In genomic region chr11:1049431-1049891, GRCh38 we compare ENCODE assay signal across 1 cellular context.
TF ChIP-seq lines count a peak whose summit lies in the region.

No MANE protein-coding gene starts in this region.

TF ChIP-seq in HepG2, 621 proteins besides CTCF, POLR2A, EP300 and RAD21:
- TF ChIP-seq CERS6 (CRISPR knock-in tag; IDR thresholded peaks at IDR 0.05): no peak
- 0 out of 2 replicates have a peak, but pooled peaks have one; percentile 19 for TF ChIP-seq CREB1 (IDR thresholded peaks at IDR 0.05)
- no peak for TF ChIP-seq CREB1 (CRISPR knock-in tag; IDR thresholded peaks at IDR 0.05)
- TF ChIP-seq ZNF24 (IDR thresholded peaks at IDR 0.05): no peak
- no peak for TF ChIP-seq HNF4A (CRISPR knock-in tag; IDR thresholded peaks at IDR 0.05)
